ENCODE assay signal across 8 cellular contexts in the genomic region with DNA sequence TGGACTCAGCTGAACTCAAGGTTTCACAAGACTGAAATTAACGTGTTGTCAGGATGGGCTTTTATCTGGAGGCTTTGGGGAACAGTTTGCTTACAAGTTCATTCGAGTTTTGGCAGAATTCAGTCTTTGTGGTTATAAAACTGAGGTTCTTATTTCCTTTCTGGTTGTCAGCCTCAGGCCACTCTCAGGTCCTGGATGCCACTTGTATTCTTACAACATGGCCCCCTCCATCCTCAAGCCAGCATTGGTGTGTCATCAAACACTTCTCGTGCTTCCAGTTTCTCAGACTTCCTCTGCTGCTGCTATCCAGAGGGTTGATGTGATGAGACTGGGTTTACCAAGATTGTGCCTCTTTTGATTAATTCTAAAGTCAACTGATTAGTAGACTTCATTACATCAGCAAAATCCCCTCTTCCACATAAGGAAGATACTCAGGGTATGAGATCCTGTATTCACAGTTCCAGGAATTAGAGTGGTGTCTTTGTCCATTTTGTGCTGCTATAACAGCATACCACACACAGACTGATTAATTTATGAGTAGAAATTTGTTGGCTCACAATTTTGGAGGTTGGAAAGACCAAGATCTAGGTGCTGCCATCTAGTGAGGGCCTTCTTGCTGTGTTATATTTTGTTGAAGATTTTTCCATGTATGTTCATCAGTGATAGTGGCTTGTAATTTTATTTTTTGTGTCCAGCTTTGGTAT. TPM values are rescaled to one million over a fixed set of nuclear protein-coding genes. Genes with fewer than 3 reads are reported as not detected.
DNase-seq lines count a peak whose midpoint lies in the region; ATAC-seq and TF ChIP-seq lines count a peak whose summit lies in the region.

No MANE protein-coding gene starts in this region.

- DNase-seq in Caco-2 (peak in 1 of 2 experiments; percentile 16), RPMI8226 (peak; percentile 52), NCI-H128 (lab: John Stamatoyannopoulos, UW; ENCODE audit: unreplicated experiment) (no peak), pons (ENCODE audit: low spot score) (no peak)
- peak in 2 of 3 experiments; percentile 13 to 46 for DNase-seq in effector memory CD8-positive, alpha-beta T cell
- peak; percentile 19 for DNase-seq in stimulated activated naive CD8-positive, alpha-beta T cell treated with anti-CD3 and anti-CD28 coated beads, Interleukin-15, Interleukin-2, amounts not matched to agents 100 U/mL and 50 U/mL, for 24 hours

- H3K36me3 ChIP-seq in Caco-2 (ENCODE audit: control insufficient read depth, insufficient read depth, low read length), result no peaks in the 10 kb centered on the region

- H3K27me3 Mint-ChIP-seq in Caco-2 (ENCODE audit: insufficient read depth, unreplicated experiment), result no peaks in the 10 kb centered on the region
- no peaks in the 10 kb centered on the region for H3K27me3 Mint-ChIP-seq in effector memory CD8-positive, alpha-beta T cell

- intact Hi-C loops in Caco-2 (cut with micrococcal nuclease; ENCODE audit: unreplicated experiment), result no loop called here

- POLR2A ChIA-PET in Caco-2 (lab: Charles Lee), result no interaction called here

- BruUV-seq in Caco-2 (replicated peaks; lab: Mats Ljungman, UMichigan), result no TSS peak

- H3K9me3 ChIP-seq in Caco-2, result no peaks in the 10 kb centered on the region

- peak; percentile 25 to 37 for TF ChIP-seq CTCF in Caco-2 (IDR thresholded peaks at IDR 0.05; ENCODE audit: insufficient read depth in 1 of 2, low read depth in 1 of 2, low read length in 1 of 2, severe bottlenecking in 1 of 2, unreplicated experiment in 1 of 2)

- ATAC-seq in GM19452 (IDR thresholded peaks at IDR 0.05; ENCODE audit: unreplicated experiment), result peak; percentile 57
- peak; percentile 86 for ATAC-seq in effector memory CD8-positive, alpha-beta T cell (replicated peaks)
- peak; percentile 61 for ATAC-seq in stimulated activated naive CD8-positive, alpha-beta T cell treated with anti-CD3 and anti-CD28 coated beads, Interleukin-15, Interleukin-2, amounts not matched to agents 100 U/mL and 50 U/mL, for 24 hours
- no peak for ATAC-seq in HG02870 (IDR thresholded peaks at IDR 0.05; ENCODE audit: unreplicated experiment)

- H3K4me3 Mint-ChIP-seq in Caco-2 (ENCODE audit: unreplicated experiment), result no peak overlapping the region
- peak overlapping the region; percentile 28 to 68 for H3K4me3 Mint-ChIP-seq in effector memory CD8-positive, alpha-beta T cell

- no peak overlapping the region for H3K4me3 ChIP-seq in Caco-2 (ENCODE audit: low read depth, low read length)

- H3K9me3 Mint-ChIP-seq in Caco-2 (ENCODE audit: unreplicated experiment), result no peaks in the 10 kb centered on the region
- H3K9me3 Mint-ChIP-seq in effector memory CD8-positive, alpha-beta T cell, result no peaks in the 10 kb centered on the region

- no peaks in the 10 kb centered on the region for H3K4me1 Mint-ChIP-seq in Caco-2 (ENCODE audit: low read depth, unreplicated experiment)
- H3K4me1 Mint-ChIP-seq in effector memory CD8-positive, alpha-beta T cell (ENCODE audit: low read depth in 2 of 2), result peaks cover 35 to 44% of the 10 kb centered on the region in 2 donors

- H3K27me3 ChIP-seq in Caco-2 (replicated peaks; ENCODE audit: control insufficient read depth, insufficient read depth, low read length), result no peaks in the 10 kb centered on the region

- H3K27ac Mint-ChIP-seq in Caco-2 (ENCODE audit: unreplicated experiment), result no peak overlapping the region
- peak overlapping the region; percentile 50 to 83 for H3K27ac Mint-ChIP-seq in effector memory CD8-positive, alpha-beta T cell

- CTCF ChIA-PET in Caco-2 (lab: Charles Lee), result no interaction called here

- no peaks in the 10 kb centered on the region for H3K36me3 Mint-ChIP-seq in Caco-2 (ENCODE audit: insufficient read depth, unreplicated experiment)
- peaks cover 16% of the 10 kb centered on the region for H3K36me3 Mint-ChIP-seq in effector memory CD8-positive, alpha-beta T cell (ENCODE audit: insufficient read depth)

- no peaks in the 10 kb centered on the region for H3K4me1 ChIP-seq in Caco-2

RNA-seq across cellular contexts. Expression of gene LRCH3, which starts 10.9 kb away (rescaled TPM):
- 38.7 and 51.8 TPM in 2 replicates for total RNA-seq in Caco-2 (2022)

RNA-seq across cellular contexts. Expression of gene FYTTD1, which starts 52.3 kb away (rescaled TPM):
- total RNA-seq in Caco-2 (2022), result 39.5 and 41.6 TPM in 2 replicates

Comparison
In these comparisons a context has a peak if more than half of its experiments do, and no peak if none do; other contexts are left out.
1. DNase-seq: peak in RPMI8226 (single experiment), effector memory CD8-positive, alpha-beta T cell (2 of 3) and stimulated activated naive CD8-positive, alpha-beta T cell treated with anti-CD3 and anti-CD28 coated beads, Interleukin-15, Interleukin-2, amounts not matched to agents 100 U/mL and 50 U/mL, for 24 hours (single experiment); none in NCI-H128 (single experiment) and pons (single experiment).